11 cellular contexts compared by ENCODE assay signal in the genomic region with DNA sequence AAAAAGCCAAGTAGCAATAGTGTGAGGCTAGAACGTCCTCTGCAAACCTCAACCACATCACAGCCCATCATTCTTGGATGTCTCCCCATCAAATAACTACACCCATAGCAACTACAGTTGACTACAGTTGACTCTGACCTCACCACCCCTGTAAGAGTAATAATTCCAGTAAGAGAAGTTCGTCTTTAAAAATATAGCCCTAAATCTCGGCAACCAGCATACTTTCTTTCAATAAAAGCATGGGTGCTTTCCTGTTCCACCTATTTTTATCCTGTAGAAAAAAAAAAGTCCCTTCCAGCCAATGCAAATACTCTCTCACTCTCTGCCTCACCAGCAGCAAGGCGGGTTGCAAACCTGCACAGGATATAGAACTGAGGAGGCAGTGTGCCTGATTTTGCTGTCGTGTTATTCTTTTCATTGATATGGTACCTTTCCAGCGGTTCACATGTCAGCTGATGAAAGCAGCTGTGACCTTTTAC.
DNase-seq lines count a peak whose midpoint lies in the region; ATAC-seq and TF ChIP-seq lines count a peak whose summit lies in the region.
"Had no signal": no experiment of that assay in that cellular context is flagged by ENCODE, and none has a peak within 500 bp of the region (broad histone marks: within the 10 kb centered on the region; RNA-seq: fewer than 3 reads in every experiment).

No MANE protein-coding gene starts in this region.

- intact Hi-C loops in left colon (cut with DNase I, micrococcal nuclease): no loop called here

- ATAC-seq in GM21528 (IDR thresholded peaks at IDR 0.05; ENCODE audit: low FRiP score, unreplicated experiment): peak; percentile 28
- ATAC-seq in HG03196 (IDR thresholded peaks at IDR 0.05; ENCODE audit: unreplicated experiment): peak; percentile 20
- peak; percentile 73 for ATAC-seq in left colon
- ATAC-seq: activated T-cell treated with anti-CD3 and anti-CD28 coated beads, Interleukin-2, amount 50 U/mL, for 4 hours had no signal

- peak; percentile 39 for TF ChIP-seq POLR2A in GM18526 (IDR thresholded peaks at IDR 0.05; ENCODE audit: extremely low read depth, insufficient read length)

- DNase-seq in left colon: no peak
- no peak for DNase-seq in KG1 (lab: John Stamatoyannopoulos, UW)
- no peak for DNase-seq in mesenteric fat pad (ENCODE audit: low spot score)
- DNase-seq in stimulated activated CD4-positive, alpha-beta T cell treated with anti-CD3 and anti-CD28 coated beads, Interleukin-4, amount 100 ng/mL, for 24 hours: no peak
- no peak for DNase-seq in NCI-H510A (lab: John Stamatoyannopoulos, UW)
- DNase-seq: activated T-cell treated with anti-CD3 and anti-CD28 coated beads, Interleukin-2, amount 50 U/mL, for 4 hours; foreskin keratinocyte; mesenchymal stem cell had no signal

Comparison
In these comparisons a context has a peak if more than half of its experiments do, and no peak if none do; other contexts are left out.
1. ATAC-seq: peak in every context shown above with its lines; median percentile 73 in left colon; 28 in GM21528; 20 in HG03196.